Comparison of ENCODE assay signal across 1 cellular context in the genomic region with DNA sequence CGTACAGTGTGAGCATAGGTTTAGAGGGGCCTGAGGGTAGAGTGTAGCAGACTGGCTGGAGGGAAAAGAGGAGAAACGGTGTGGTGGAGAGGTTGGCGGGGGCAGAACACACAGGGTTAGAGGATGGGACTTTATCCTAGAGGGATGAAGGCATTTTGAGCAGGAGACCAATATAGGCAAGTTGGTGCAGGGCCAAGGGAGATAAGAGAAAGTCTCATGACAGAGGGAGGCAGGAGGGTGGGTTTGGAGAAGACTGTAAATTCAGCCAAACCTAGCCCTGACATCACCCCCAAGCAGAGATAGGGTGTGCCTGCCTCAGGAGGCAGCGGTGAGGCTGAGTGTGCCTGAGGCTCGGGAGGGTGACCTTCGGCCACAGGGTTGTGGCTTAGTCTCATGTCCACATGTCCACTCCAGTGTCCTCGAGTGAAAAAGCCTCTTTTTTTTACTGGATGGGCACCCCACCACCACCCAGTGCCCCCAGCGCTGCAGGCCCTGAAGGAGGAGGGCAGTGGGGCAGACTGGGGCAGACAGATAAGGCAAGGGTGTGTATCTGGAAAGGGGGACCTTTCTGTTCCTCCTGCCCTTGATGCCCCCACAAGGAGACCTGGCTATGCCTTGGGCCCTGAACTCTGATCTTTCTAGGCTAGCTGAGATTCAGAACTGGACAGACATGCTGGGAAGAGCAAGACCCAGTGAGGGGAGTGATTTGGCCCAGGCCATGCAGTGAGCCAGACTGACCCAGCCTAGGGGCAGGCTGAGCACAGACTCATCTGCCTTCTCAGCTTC.
A peak's percentile ranks its signal among the peaks of the same experiment; 100 is the strongest.
TF ChIP-seq lines count a peak whose summit lies in the region.

No MANE protein-coding gene starts in this region.

TF ChIP-seq in K562, 482 proteins besides CTCF, POLR2A, EP300 and RAD21 (continued from another document and continues in another):
- TF ChIP-seq ZNF232 (CRISPR knock-in tag; IDR thresholded peaks at IDR 0.05) (no peak), STAG1 (CRISPR knock-in tag; IDR thresholded peaks at IDR 0.05; ENCODE audit: borderline replicate concordance) (no peak), RFX5 (IDR thresholded peaks at IDR 0.05; ENCODE audit: low read depth, low read length) (no peak), DDX20 (tag; IDR thresholded peaks at IDR 0.05; ENCODE audit: low read depth) (no peak), GABPB2 (CRISPR knock-in tag; conservative IDR thresholded peaks at IDR 0.05) (no peak), THRAP3 (IDR thresholded peaks at IDR 0.05; ENCODE audit: borderline replicate concordance) (no peak), EGR1 (conservative IDR thresholded peaks at IDR 0.05) (no peak), ZNF134 (CRISPR knock-in tag; conservative IDR thresholded peaks at IDR 0.05) (no peak; the same call in 1 of the 2 replicates), ZNF124 (CRISPR knock-in tag; IDR thresholded peaks at IDR 0.05) (no peak), SRSF7 (optimal IDR thresholded peaks at IDR 0.05; ENCODE audit: low read depth, low read length) (no peak), SMAD3 (CRISPR knock-in tag; conservative IDR thresholded peaks at IDR 0.05) (no peak), CTBP1 (IDR thresholded peaks at IDR 0.05; ENCODE audit: borderline replicate concordance) (peak; percentile 92), FOS (IDR thresholded peaks at IDR 0.05; ENCODE audit: extremely low read depth, insufficient read length) (no peak), SAFB (IDR thresholded peaks at IDR 0.05; ENCODE audit: borderline replicate concordance, low read depth, low read length) (no peak), PTRF (tag; IDR thresholded peaks at IDR 0.05) (no peak), TBP (optimal IDR thresholded peaks at IDR 0.05; ENCODE audit: low read depth, low read length) (no peak), ZNF699 (CRISPR knock-in tag; IDR thresholded peaks at IDR 0.05; ENCODE audit: insufficient replicate concordance) (no peak), ZNF76 (CRISPR knock-in tag; IDR thresholded peaks at IDR 0.05; ENCODE audit: borderline replicate concordance) (no peak), CREB1 (IDR thresholded peaks at IDR 0.05) (no peak), CREB1 (CRISPR knock-in tag; IDR thresholded peaks at IDR 0.05) (no peak), ZNF445 (CRISPR knock-in tag; IDR thresholded peaks at IDR 0.05; ENCODE audit: low read depth) (no peak), SMAD1 (IDR thresholded peaks at IDR 0.05; ENCODE audit: low read depth, low read length, partially characterized antibody) (no peak), CHD2 (IDR thresholded peaks at IDR 0.05; ENCODE audit: low read depth, low read length) (no peak), FOXA3 (CRISPR knock-in tag; conservative IDR thresholded peaks at IDR 0.05 in 1 of 2, IDR thresholded peaks at IDR 0.05 in 1 of 2) (no peak), MTA2 (IDR thresholded peaks at IDR 0.05; ENCODE audit: low read depth) (no peak), ZNF146 (CRISPR knock-in tag; IDR thresholded peaks at IDR 0.05; ENCODE audit: unreplicated experiment) (no peak), MTA3 (IDR thresholded peaks at IDR 0.05; ENCODE audit: borderline replicate concordance) (peak; percentile 28; the same call in 1 of the 2 replicates), NUFIP1 (IDR thresholded peaks at IDR 0.05; ENCODE audit: partially characterized antibody) (no peak), ZNF707 (CRISPR knock-in tag; conservative IDR thresholded peaks at IDR 0.05) (no peak), ZBTB8A (IDR thresholded peaks at IDR 0.05; ENCODE audit: partially characterized antibody) (no peak), MEF2A (IDR thresholded peaks at IDR 0.05; ENCODE audit: control insufficient read depth, low read depth, low read length) (no peak), KAT7 (CRISPR knock-in tag; IDR thresholded peaks at IDR 0.05; ENCODE audit: borderline replicate concordance) (no peak), NFYB (IDR thresholded peaks at IDR 0.05; ENCODE audit: extremely low read depth, insufficient read length) (no peak), SREBF1 (IDR thresholded peaks at IDR 0.05; ENCODE audit: borderline replicate concordance, low read depth, low read length) (0 out of 2 replicates have a peak, but pooled peaks have one; percentile 28), ZNF3 (CRISPR knock-in tag; IDR thresholded peaks at IDR 0.05) (no peak), GATA2 (CRISPR knock-in tag; IDR thresholded peaks at IDR 0.05) (no peak), KDM4B (IDR thresholded peaks at IDR 0.05; ENCODE audit: borderline replicate concordance in 2 of 2, low read depth in 1 of 2) (no peak; a peak in 1 of 4 replicates), EWSR1 (IDR thresholded peaks at IDR 0.05; ENCODE audit: borderline replicate concordance, low read depth, partially characterized antibody) (no peak), ZEB2 (IDR thresholded peaks at IDR 0.05) (peak; percentile 54), ZC3H8 (IDR thresholded peaks at IDR 0.05) (no peak), TGIF2 (CRISPR knock-in tag; IDR thresholded peaks at IDR 0.05) (no peak), HMGN3 (IDR thresholded peaks at IDR 0.05; ENCODE audit: borderline replicate concordance, extremely low read depth, insufficient read length, low read depth, low read length) (no peak), SRF (CRISPR knock-in tag; IDR thresholded peaks at IDR 0.05) (peak in 1 of 2 experiments; percentile 32; a peak in 1 of 4 replicates), KLF16 (IDR thresholded peaks at IDR 0.05) (no peak)
- TF ChIP-seq, protein P1, sequence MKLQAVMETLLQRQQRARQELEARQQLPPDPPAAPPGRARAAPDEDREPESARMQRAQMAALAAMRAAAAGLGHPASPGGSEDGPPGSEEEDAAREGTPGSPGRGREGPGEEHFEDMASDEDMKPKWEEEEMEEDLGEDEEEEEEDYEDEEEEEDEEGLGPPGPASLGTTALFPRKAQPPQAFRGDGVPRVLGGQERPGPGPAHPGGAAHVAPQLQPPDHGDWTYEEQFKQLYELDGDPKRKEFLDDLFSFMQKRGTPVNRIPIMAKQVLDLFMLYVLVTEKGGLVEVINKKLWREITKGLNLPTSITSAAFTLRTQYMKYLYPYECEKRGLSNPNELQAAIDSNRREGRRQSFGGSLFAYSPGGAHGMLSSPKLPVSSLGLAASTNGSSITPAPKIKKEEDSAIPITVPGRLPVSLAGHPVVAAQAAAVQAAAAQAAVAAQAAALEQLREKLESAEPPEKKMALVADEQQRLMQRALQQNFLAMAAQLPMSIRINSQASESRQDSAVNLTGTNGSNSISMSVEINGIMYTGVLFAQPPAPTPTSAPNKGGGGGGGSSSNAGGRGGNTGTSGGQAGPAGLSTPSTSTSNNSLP (IDR thresholded peaks at IDR 0.05; ENCODE audit: borderline replicate concordance, low read depth, low read length): no peak
- TF ChIP-seq, protein P2, sequence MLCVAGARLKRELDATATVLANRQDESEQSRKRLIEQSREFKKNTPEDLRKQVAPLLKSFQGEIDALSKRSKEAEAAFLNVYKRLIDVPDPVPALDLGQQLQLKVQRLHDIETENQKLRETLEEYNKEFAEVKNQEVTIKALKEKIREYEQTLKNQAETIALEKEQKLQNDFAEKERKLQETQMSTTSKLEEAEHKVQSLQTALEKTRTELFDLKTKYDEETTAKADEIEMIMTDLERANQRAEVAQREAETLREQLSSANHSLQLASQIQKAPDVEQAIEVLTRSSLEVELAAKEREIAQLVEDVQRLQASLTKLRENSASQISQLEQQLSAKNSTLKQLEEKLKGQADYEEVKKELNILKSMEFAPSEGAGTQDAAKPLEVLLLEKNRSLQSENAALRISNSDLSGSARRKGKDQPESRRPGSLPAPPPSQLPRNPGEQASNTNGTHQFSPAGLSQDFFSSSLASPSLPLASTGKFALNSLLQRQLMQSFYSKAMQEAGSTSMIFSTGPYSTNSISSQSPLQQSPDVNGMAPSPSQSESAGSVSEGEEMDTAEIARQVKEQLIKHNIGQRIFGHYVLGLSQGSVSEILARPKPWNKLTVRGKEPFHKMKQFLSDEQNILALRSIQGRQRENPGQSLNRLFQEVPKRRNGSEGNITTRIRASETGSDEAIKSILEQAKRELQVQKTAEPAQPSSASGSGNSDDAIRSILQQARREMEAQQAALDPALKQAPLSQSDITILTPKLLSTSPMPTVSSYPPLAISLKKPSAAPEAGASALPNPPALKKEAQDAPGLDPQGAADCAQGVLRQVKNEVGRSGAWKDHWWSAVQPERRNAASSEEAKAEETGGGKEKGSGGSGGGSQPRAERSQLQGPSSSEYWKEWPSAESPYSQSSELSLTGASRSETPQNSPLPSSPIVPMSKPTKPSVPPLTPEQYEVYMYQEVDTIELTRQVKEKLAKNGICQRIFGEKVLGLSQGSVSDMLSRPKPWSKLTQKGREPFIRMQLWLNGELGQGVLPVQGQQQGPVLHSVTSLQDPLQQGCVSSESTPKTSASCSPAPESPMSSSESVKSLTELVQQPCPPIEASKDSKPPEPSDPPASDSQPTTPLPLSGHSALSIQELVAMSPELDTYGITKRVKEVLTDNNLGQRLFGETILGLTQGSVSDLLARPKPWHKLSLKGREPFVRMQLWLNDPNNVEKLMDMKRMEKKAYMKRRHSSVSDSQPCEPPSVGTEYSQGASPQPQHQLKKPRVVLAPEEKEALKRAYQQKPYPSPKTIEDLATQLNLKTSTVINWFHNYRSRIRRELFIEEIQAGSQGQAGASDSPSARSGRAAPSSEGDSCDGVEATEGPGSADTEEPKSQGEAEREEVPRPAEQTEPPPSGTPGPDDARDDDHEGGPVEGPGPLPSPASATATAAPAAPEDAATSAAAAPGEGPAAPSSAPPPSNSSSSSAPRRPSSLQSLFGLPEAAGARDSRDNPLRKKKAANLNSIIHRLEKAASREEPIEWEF (CRISPR knock-in tag; IDR thresholded peaks at IDR 0.05): 0 out of 2 replicates have a peak, but pooled peaks have one; percentile 60
- TF ChIP-seq, protein P3, sequence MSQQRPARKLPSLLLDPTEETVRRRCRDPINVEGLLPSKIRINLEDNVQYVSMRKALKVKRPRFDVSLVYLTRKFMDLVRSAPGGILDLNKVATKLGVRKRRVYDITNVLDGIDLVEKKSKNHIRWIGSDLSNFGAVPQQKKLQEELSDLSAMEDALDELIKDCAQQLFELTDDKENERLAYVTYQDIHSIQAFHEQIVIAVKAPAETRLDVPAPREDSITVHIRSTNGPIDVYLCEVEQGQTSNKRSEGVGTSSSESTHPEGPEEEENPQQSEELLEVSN (IDR thresholded peaks at IDR 0.05; ENCODE audit: borderline replicate concordance in 1 of 2, extremely low read depth in 1 of 2, insufficient read depth in 1 of 2, insufficient read length in 1 of 2, low read depth in 1 of 2, low read length in 1 of 2, poor library complexity in 1 of 2, severe bottlenecking in 1 of 2): no peak
- TF ChIP-seq, protein P4, sequence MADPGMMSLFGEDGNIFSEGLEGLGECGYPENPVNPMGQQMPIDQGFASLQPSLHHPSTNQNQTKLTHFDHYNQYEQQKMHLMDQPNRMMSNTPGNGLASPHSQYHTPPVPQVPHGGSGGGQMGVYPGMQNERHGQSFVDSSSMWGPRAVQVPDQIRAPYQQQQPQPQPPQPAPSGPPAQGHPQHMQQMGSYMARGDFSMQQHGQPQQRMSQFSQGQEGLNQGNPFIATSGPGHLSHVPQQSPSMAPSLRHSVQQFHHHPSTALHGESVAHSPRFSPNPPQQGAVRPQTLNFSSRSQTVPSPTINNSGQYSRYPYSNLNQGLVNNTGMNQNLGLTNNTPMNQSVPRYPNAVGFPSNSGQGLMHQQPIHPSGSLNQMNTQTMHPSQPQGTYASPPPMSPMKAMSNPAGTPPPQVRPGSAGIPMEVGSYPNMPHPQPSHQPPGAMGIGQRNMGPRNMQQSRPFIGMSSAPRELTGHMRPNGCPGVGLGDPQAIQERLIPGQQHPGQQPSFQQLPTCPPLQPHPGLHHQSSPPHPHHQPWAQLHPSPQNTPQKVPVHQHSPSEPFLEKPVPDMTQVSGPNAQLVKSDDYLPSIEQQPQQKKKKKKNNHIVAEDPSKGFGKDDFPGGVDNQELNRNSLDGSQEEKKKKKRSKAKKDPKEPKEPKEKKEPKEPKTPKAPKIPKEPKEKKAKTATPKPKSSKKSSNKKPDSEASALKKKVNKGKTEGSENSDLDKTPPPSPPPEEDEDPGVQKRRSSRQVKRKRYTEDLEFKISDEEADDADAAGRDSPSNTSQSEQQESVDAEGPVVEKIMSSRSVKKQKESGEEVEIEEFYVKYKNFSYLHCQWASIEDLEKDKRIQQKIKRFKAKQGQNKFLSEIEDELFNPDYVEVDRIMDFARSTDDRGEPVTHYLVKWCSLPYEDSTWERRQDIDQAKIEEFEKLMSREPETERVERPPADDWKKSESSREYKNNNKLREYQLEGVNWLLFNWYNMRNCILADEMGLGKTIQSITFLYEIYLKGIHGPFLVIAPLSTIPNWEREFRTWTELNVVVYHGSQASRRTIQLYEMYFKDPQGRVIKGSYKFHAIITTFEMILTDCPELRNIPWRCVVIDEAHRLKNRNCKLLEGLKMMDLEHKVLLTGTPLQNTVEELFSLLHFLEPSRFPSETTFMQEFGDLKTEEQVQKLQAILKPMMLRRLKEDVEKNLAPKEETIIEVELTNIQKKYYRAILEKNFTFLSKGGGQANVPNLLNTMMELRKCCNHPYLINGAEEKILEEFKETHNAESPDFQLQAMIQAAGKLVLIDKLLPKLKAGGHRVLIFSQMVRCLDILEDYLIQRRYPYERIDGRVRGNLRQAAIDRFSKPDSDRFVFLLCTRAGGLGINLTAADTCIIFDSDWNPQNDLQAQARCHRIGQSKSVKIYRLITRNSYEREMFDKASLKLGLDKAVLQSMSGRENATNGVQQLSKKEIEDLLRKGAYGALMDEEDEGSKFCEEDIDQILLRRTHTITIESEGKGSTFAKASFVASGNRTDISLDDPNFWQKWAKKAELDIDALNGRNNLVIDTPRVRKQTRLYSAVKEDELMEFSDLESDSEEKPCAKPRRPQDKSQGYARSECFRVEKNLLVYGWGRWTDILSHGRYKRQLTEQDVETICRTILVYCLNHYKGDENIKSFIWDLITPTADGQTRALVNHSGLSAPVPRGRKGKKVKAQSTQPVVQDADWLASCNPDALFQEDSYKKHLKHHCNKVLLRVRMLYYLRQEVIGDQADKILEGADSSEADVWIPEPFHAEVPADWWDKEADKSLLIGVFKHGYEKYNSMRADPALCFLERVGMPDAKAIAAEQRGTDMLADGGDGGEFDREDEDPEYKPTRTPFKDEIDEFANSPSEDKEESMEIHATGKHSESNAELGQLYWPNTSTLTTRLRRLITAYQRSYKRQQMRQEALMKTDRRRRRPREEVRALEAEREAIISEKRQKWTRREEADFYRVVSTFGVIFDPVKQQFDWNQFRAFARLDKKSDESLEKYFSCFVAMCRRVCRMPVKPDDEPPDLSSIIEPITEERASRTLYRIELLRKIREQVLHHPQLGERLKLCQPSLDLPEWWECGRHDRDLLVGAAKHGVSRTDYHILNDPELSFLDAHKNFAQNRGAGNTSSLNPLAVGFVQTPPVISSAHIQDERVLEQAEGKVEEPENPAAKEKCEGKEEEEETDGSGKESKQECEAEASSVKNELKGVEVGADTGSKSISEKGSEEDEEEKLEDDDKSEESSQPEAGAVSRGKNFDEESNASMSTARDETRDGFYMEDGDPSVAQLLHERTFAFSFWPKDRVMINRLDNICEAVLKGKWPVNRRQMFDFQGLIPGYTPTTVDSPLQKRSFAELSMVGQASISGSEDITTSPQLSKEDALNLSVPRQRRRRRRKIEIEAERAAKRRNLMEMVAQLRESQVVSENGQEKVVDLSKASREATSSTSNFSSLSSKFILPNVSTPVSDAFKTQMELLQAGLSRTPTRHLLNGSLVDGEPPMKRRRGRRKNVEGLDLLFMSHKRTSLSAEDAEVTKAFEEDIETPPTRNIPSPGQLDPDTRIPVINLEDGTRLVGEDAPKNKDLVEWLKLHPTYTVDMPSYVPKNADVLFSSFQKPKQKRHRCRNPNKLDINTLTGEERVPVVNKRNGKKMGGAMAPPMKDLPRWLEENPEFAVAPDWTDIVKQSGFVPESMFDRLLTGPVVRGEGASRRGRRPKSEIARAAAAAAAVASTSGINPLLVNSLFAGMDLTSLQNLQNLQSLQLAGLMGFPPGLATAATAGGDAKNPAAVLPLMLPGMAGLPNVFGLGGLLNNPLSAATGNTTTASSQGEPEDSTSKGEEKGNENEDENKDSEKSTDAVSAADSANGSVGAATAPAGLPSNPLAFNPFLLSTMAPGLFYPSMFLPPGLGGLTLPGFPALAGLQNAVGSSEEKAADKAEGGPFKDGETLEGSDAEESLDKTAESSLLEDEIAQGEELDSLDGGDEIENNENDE (IDR thresholded peaks at IDR 0.05; ENCODE audit: low read depth, low read length): no peak
